Comparison of ENCODE assay signal across 15 cellular contexts in the genomic region with DNA sequence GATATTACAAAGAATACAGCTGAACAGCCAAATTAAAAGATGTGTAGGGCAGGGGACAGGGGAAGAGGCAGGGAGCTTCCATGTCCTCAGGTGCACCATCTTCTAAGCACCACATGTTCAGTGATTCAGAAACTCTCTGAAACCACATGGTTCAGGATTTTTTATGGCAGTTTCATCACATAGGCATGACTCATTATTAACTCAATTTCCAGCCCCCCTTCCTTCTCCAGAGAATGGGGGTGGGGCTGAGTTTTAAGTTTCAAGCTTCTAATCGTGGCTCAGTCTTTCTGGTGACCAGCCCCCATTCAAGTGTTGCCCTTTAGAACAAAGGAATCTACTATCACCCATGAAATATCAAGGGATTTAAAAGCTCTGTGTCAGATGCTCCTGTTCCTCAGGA.
DNase-seq lines count a peak whose midpoint lies in the region; ATAC-seq and TF ChIP-seq lines count a peak whose summit lies in the region.
"Had no signal": no experiment of that assay in that cellular context is flagged by ENCODE, and none has a peak within 500 bp of the region (broad histone marks: within the 10 kb centered on the region; RNA-seq: fewer than 3 reads in every experiment).

No MANE protein-coding gene starts in this region.

- POLR2A ChIA-PET in OCI-LY7 (lab: Charles Lee) = no interaction called here

- H3K4me1 ChIP-seq in OCI-LY7 (ENCODE audit: insufficient read depth, low read length, poor library complexity, severe bottlenecking) = no peaks in the 10 kb centered on the region
- H3K4me1 ChIP-seq: vagina had no signal

- in situ Hi-C loops in astrocyte of the spinal cord (cut with HindIII; ENCODE audit: low sequenced_read_pairs) = no loop called here

- DNase-seq in AG20443 (ENCODE audit: low spot score) (peak; percentile 40), HS-5 (ENCODE audit: low read depth) (peak; percentile 76), astrocyte of the spinal cord (ENCODE audit: low read depth, low spot score) (peak; percentile 93), iris pigment epithelial cell (ENCODE audit: low read depth) (peak; percentile 89), NCI-H128 (lab: John Stamatoyannopoulos, UW; ENCODE audit: unreplicated experiment) (no peak), activated gamma-delta T cell treated with Interleukin-2 at 50 U/mL for 16 hours (no peak), OCI-LY7 (ENCODE audit: low spot score) (no peak)
- DNase-seq: activated naive CD4-positive, alpha-beta T cell; dermis blood vessel endothelial cell; NCI-H1048; NCI-H526 treated with DMSO at 0.1 percent for 48 hours; T-helper 1 cell had no signal

- ATAC-seq in GM18858 (IDR thresholded peaks at IDR 0.05; ENCODE audit: unreplicated experiment) = no peak
- ATAC-seq: sciatic nerve had no signal

- H2AFZ ChIP-seq in OCI-LY7 (ENCODE audit: low read length) = no peak overlapping the region

- H3K27ac ChIP-seq in OCI-LY7 (ENCODE audit: low read depth, low read length, poor library complexity, severe bottlenecking) = no peak overlapping the region
- H3K27ac ChIP-seq: vagina had no signal

- no peak overlapping the region for H3K4me2 ChIP-seq in OCI-LY7 (ENCODE audit: low read length)

- no peaks in the 10 kb centered on the region for H3K9me3 ChIP-seq in OCI-LY7 (ENCODE audit: low read length)
- H3K9me3 ChIP-seq: vagina had no signal

- H4K20me1 ChIP-seq in OCI-LY7 (ENCODE audit: insufficient read depth, low read length) = no peaks in the 10 kb centered on the region

- CTCF ChIA-PET in OCI-LY7 (lab: Charles Lee; ENCODE audit: unreplicated experiment) = no interaction called here

- H3K9me2 ChIP-seq in OCI-LY7 (ENCODE audit: insufficient read depth, low read length) = no peaks in the 10 kb centered on the region

- H3K4me3 ChIP-seq in astrocyte of the spinal cord (ENCODE audit: low read depth, low read length) (no peak overlapping the region), OCI-LY7 (ENCODE audit: low read depth, low read length, poor library complexity, severe bottlenecking) (no peak overlapping the region)
- H3K4me3 ChIP-seq: vagina had no signal

- H3K79me2 ChIP-seq in OCI-LY7 (ENCODE audit: insufficient read depth, low read depth, low read length) = no peaks in the 10 kb centered on the region

- intact Hi-C loops in OCI-LY7 (cut with micrococcal nuclease; ENCODE audit: unreplicated experiment) = no loop called here

- BruUV-seq in OCI-LY7 (replicated peaks; lab: Mats Ljungman, UMichigan) = no TSS peak

- no peaks in the 10 kb centered on the region for H3K36me3 ChIP-seq in OCI-LY7 (ENCODE audit: insufficient read depth, low read length)
- H3K36me3 ChIP-seq: vagina had no signal

- TF ChIP-seq CTCF in astrocyte of the spinal cord (IDR thresholded peaks at IDR 0.05; ENCODE audit: low read depth, low read length) (no peak), OCI-LY7 (conservative IDR thresholded peaks at IDR 0.05; ENCODE audit: low read length) (no peak)

Comparison
In these comparisons a context has a peak if more than half of its experiments do, and no peak if none do; other contexts are left out.
1. DNase-seq: peak in AG20443 (single experiment), HS-5 (single experiment), astrocyte of the spinal cord (single experiment) and iris pigment epithelial cell (single experiment); none in NCI-H128 (single experiment), activated gamma-delta T cell treated with Interleukin-2 at 50 U/mL for 16 hours (single experiment) and OCI-LY7 (single experiment).